11 cellular contexts compared by ENCODE assay signal in genomic region chr7:155377837-155378579, GRCh38.
DNase-seq lines count a peak whose midpoint lies in the region; ATAC-seq, FAIRE-seq and TF ChIP-seq lines count a peak whose summit lies in the region.
"Had no signal": no experiment of that assay in that cellular context is flagged by ENCODE, and none has a peak within 500 bp of the region (broad histone marks: within the 10 kb centered on the region; RNA-seq: fewer than 3 reads in every experiment).

No MANE protein-coding gene starts in this region.

- TF ChIP-seq CTCF in breast epithelium (IDR thresholded peaks at IDR 0.05), result no peak
- TF ChIP-seq CTCF in thoracic aorta (IDR thresholded peaks at IDR 0.05), result no peak

- intact Hi-C loops in breast epithelium (cut with DNase I; ENCODE audit: low total_unique reads), result no loop called here

- H3K27ac ChIP-seq in breast epithelium (no peak overlapping the region), thoracic aorta (no peak overlapping the region), Karpas-422 (ENCODE audit: low read length) (no peak overlapping the region)

- H3K4me1 ChIP-seq in breast epithelium (peaks cover 9 to 39% of the 10 kb centered on the region in 2 donors), thoracic aorta (ENCODE audit: control insufficient read depth in 1 of 2, low read depth in 2 of 2) (peaks cover 20 to 56% of the 10 kb centered on the region in 2 donors), Karpas-422 (ENCODE audit: low read length) (no peaks in the 10 kb centered on the region)

- no peak overlapping the region for H2AFZ ChIP-seq in Karpas-422 (ENCODE audit: low read length)

- H3K79me2 ChIP-seq in Karpas-422 (ENCODE audit: low read length), result no peaks in the 10 kb centered on the region

- FAIRE-seq in GM12892 (lab: Jason Lieb, UNC), result no peak

- DNase-seq in DMS153 treated with DMSO at 0.1 percent for 48 hours (lab: John Stamatoyannopoulos, UW; ENCODE audit: unreplicated experiment) (peak; percentile 6), DMS153 (lab: John Stamatoyannopoulos, UW) (no peak), breast epithelium (ENCODE audit: low spot score in 2 of 2) (no peak), left lobe of liver (ENCODE audit: low spot score) (no peak), thoracic aorta (ENCODE audit: low spot score) (no peak), Karpas-422 (no peak), GM12892 (ENCODE audit: insufficient read length) (no peak)
- DNase-seq: 8988T; activated CD4-positive, alpha-beta T cell treated with anti-CD3 and anti-CD28 coated beads for 4 hours; NCI-H526 treated with DMSO at 0.1 percent for 48 hours had no signal

- no peak overlapping the region for H3K9ac ChIP-seq in Karpas-422 (ENCODE audit: low read length)

- H3K9me3 ChIP-seq in breast epithelium, result no peaks in the 10 kb centered on the region
- no peaks in the 10 kb centered on the region for H3K9me3 ChIP-seq in thoracic aorta
- H3K9me3 ChIP-seq in Karpas-422 (ENCODE audit: low read length), result no peaks in the 10 kb centered on the region

- peaks cover 12 to 100% of the 10 kb centered on the region in 2 donors for H3K27me3 ChIP-seq in breast epithelium
- peaks cover 23% of the 10 kb centered on the region for H3K27me3 ChIP-seq in thoracic aorta (replicated peaks; ENCODE audit: insufficient read depth)
- no peaks in the 10 kb centered on the region for H3K27me3 ChIP-seq in Karpas-422 (ENCODE audit: low read length)

- no peaks in the 10 kb centered on the region for H3K36me3 ChIP-seq in breast epithelium
- H3K36me3 ChIP-seq in thoracic aorta, result no peaks in the 10 kb centered on the region
- H3K36me3 ChIP-seq in Karpas-422 (ENCODE audit: insufficient read depth, low read length), result no peaks in the 10 kb centered on the region

- ATAC-seq in left lobe of liver (peak; percentile 39), thoracic aorta (ENCODE audit: insufficient number of reproducible peaks, low FRiP score, low read depth) (no peak), GM18868 (IDR thresholded peaks at IDR 0.05; ENCODE audit: unreplicated experiment) (no peak)

- no peak for TF ChIP-seq POLR2A in breast epithelium (IDR thresholded peaks at IDR 0.05)
- TF ChIP-seq POLR2A in GM12892 (IDR thresholded peaks at IDR 0.05; ENCODE audit: low read depth, low read length), result no peak

- H4K20me1 ChIP-seq in Karpas-422 (ENCODE audit: insufficient read depth, low read depth, low read length), result peaks cover 5% of the 10 kb centered on the region; the same call in 1 of the 2 replicates

- H3K4me2 ChIP-seq in Karpas-422 (ENCODE audit: low read depth, low read length, poor library complexity, severe bottlenecking), result no peak overlapping the region

- no peaks in the 10 kb centered on the region for H3K9me2 ChIP-seq in Karpas-422 (replicated peaks; ENCODE audit: insufficient read depth, low read length)

- H3K4me3 ChIP-seq in breast epithelium (peak overlapping the region; percentile 3 to 57 (median 16)), thoracic aorta (peak overlapping the region; percentile 61), Karpas-422 (ENCODE audit: low read length) (no peak overlapping the region)
